Comparison of ENCODE assay signal across 8 cellular contexts in genomic region chr6:41787219-41787917, GRCh38. TPM values are rescaled to one million over a fixed set of nuclear protein-coding genes. Genes with fewer than 3 reads are reported as not detected.
DNase-seq lines count a peak whose midpoint lies in the region; ATAC-seq and TF ChIP-seq lines count a peak whose summit lies in the region.

TSS of gene TOMM6 (plus strand) at chr6:41787694. CDS start at chr6:41787698, 4 bp downstream.

- peak; percentile 89 for TF ChIP-seq CTCF in LNCaP clone FGC (IDR thresholded peaks at IDR 0.05; ENCODE audit: control insufficient read depth, extremely low read depth, insufficient read depth)
- TF ChIP-seq CTCF in RWPE1 (conservative IDR thresholded peaks at IDR 0.05; ENCODE audit: low read depth) = peak; percentile 85
- peak; percentile 95 for TF ChIP-seq CTCF in nephron progenitor cell (IDR thresholded peaks at IDR 0.05)

- peak; percentile 89 for ATAC-seq in stimulated activated naive CD8-positive, alpha-beta T cell treated with anti-CD3 and anti-CD28 coated beads, Interleukin-15, amount 100 ng/mL, for 72 hours

- peak within 1 kb of the TSS; percentile 100 for H3K4me3 ChIP-seq in LNCaP clone FGC (ENCODE audit: low read depth, low read length)

- no peaks in the 10 kb centered on the region for H3K9me3 Mint-ChIP-seq in activated T-helper 2 cell treated with anti-CD3 and anti-CD28 coated beads, Interferon-gamma antibody, Interleukin-2, Interleukin-4, amounts not matched to agents 10 μg/mL and 5 μg/mL and 100 μg/mL, durations not matched to agents 14 hours and 24 hours and 36 hours
- no peaks in the 10 kb centered on the region for H3K9me3 Mint-ChIP-seq in nephron progenitor cell
- H3K9me3 Mint-ChIP-seq in stimulated activated naive CD8-positive, alpha-beta T cell treated with anti-CD3 and anti-CD28 coated beads, Interleukin-15, amount 100 ng/mL, for 72 hours = no peaks in the 10 kb centered on the region

- CTCF ChIA-PET in RWPE1 (lab: Yijun Ruan, JAX) = interaction anchor here (0.5 to 2.4 kb wide), 29 partner anchors 11 to 952 kb away, joined by 3 to 13 read pairs (median 4); partner anchors contain the start of genes BYSL, MED20 and TAF8

- peak within 1 kb of the TSS; percentile 89 for H3K27ac ChIP-seq in RWPE1

- intact Hi-C loops in activated T-helper 2 cell treated with anti-CD3 and anti-CD28 coated beads, Interferon-gamma antibody, Interleukin-2, Interleukin-4, amounts not matched to agents 10 μg/mL and 5 μg/mL and 100 μg/mL, durations not matched to agents 14 hours and 24 hours and 36 hours (cut with micrococcal nuclease) = loop anchor here (1.0 to 2.0 kb wide), 7 partner anchors 53 to 959 kb away; partner anchors contain the start of genes BYSL, MED20, MRPS10 and TBCC

- POLR2A ChIA-PET in RWPE1 (lab: Yijun Ruan, JAX; ENCODE audit: low non-redundant PET) = interaction anchor here (0.5 to 2.0 kb wide), 2 partner anchors 53 to 65 kb away, joined by 5 to 7 read pairs; no protein-coding TSS in a partner anchor

- H3K27me3 Mint-ChIP-seq in activated T-helper 2 cell treated with anti-CD3 and anti-CD28 coated beads, Interferon-gamma antibody, Interleukin-2, Interleukin-4, amounts not matched to agents 10 μg/mL and 5 μg/mL and 100 μg/mL, durations not matched to agents 14 hours and 24 hours and 36 hours (ENCODE audit: low read depth) = peaks cover 3% of the 10 kb centered on the region
- peaks cover 32% of the 10 kb centered on the region for H3K27me3 Mint-ChIP-seq in nephron progenitor cell (ENCODE audit: low read depth, poor library complexity)
- H3K27me3 Mint-ChIP-seq in stimulated activated naive CD8-positive, alpha-beta T cell treated with anti-CD3 and anti-CD28 coated beads, Interleukin-15, amount 100 ng/mL, for 72 hours = no peaks in the 10 kb centered on the region

- peak; percentile 97 for DNase-seq in ELR (ENCODE audit: low read depth)
- peak; percentile 94 for DNase-seq in H4 (ENCODE audit: low spot score)
- DNase-seq in LNCaP clone FGC (ENCODE audit: low read depth) = peak; percentile 83
- DNase-seq in RWPE1 (ENCODE audit: low spot score) = peak; percentile 89
- DNase-seq in activated T-helper 2 cell treated with anti-CD3 and anti-CD28 coated beads, Interferon-gamma antibody, Interleukin-2, Interleukin-4, amounts not matched to agents 10 μg/mL and 5 μg/mL and 100 μg/mL, durations not matched to agents 14 hours and 24 hours and 36 hours (ENCODE audit: low spot score) = peak; percentile 95
- peak; percentile 93 for DNase-seq in fibroblast of peridontal ligament (ENCODE audit: extremely low read depth)
- DNase-seq in nephron progenitor cell = peak; percentile 96
- DNase-seq in stimulated activated naive CD8-positive, alpha-beta T cell treated with anti-CD3 and anti-CD28 coated beads, Interleukin-15, amount 100 ng/mL, for 72 hours = peak; percentile 96 to 97

- peak within 1 kb of the TSS; percentile 96 for H3K4me3 Mint-ChIP-seq in activated T-helper 2 cell treated with anti-CD3 and anti-CD28 coated beads, Interferon-gamma antibody, Interleukin-2, Interleukin-4, amounts not matched to agents 10 μg/mL and 5 μg/mL and 100 μg/mL, durations not matched to agents 14 hours and 24 hours and 36 hours (ENCODE audit: low read depth)
- H3K4me3 Mint-ChIP-seq in nephron progenitor cell = peak within 1 kb of the TSS; percentile 98
- peak within 1 kb of the TSS; percentile 94 for H3K4me3 Mint-ChIP-seq in stimulated activated naive CD8-positive, alpha-beta T cell treated with anti-CD3 and anti-CD28 coated beads, Interleukin-15, amount 100 ng/mL, for 72 hours

- peak within 1 kb of the TSS; percentile 97 for H3K27ac Mint-ChIP-seq in activated T-helper 2 cell treated with anti-CD3 and anti-CD28 coated beads, Interferon-gamma antibody, Interleukin-2, Interleukin-4, amounts not matched to agents 10 μg/mL and 5 μg/mL and 100 μg/mL, durations not matched to agents 14 hours and 24 hours and 36 hours
- H3K27ac Mint-ChIP-seq in nephron progenitor cell = peak within 1 kb of the TSS; percentile 99
- peak within 1 kb of the TSS; percentile 98 to 99 for H3K27ac Mint-ChIP-seq in stimulated activated naive CD8-positive, alpha-beta T cell treated with anti-CD3 and anti-CD28 coated beads, Interleukin-15, amount 100 ng/mL, for 72 hours

- H3K4me1 Mint-ChIP-seq in activated T-helper 2 cell treated with anti-CD3 and anti-CD28 coated beads, Interferon-gamma antibody, Interleukin-2, Interleukin-4, amounts not matched to agents 10 μg/mL and 5 μg/mL and 100 μg/mL, durations not matched to agents 14 hours and 24 hours and 36 hours (ENCODE audit: low read depth) = peaks cover 15% of the 10 kb centered on the region
- H3K4me1 Mint-ChIP-seq in nephron progenitor cell = peaks cover 35% of the 10 kb centered on the region
- H3K4me1 Mint-ChIP-seq in stimulated activated naive CD8-positive, alpha-beta T cell treated with anti-CD3 and anti-CD28 coated beads, Interleukin-15, amount 100 ng/mL, for 72 hours = peaks cover 31% of the 10 kb centered on the region

- H3K36me3 Mint-ChIP-seq in activated T-helper 2 cell treated with anti-CD3 and anti-CD28 coated beads, Interferon-gamma antibody, Interleukin-2, Interleukin-4, amounts not matched to agents 10 μg/mL and 5 μg/mL and 100 μg/mL, durations not matched to agents 14 hours and 24 hours and 36 hours (ENCODE audit: low read depth) = peaks cover 34% of the 10 kb centered on the region
- H3K36me3 Mint-ChIP-seq in nephron progenitor cell (ENCODE audit: low read depth) = peaks cover 24% of the 10 kb centered on the region

RNA-seq across cellular contexts. Expression of gene TOMM6, which starts in this region (rescaled TPM):
- total RNA-seq in H4 (2014; rRNA removed; shearing (Covaris generic)) = 222 and 348 TPM in 2 replicates
- total RNA-seq in activated T-helper 2 cell treated with anti-CD3 and anti-CD28 coated beads, Interferon-gamma antibody, Interleukin-2, Interleukin-4, amounts not matched to agents 10 μg/mL and 5 μg/mL and 100 μg/mL, durations not matched to agents 14 hours and 24 hours and 36 hours = 308 and 316 TPM in 2 replicates

Comparison
In these comparisons a context has a peak if more than half of its experiments do, and no peak if none do; other contexts are left out.
1. Peak in every context shown above with its lines: DNase-seq, ATAC-seq, H3K4me3 ChIP-seq and H3K27ac ChIP-seq.